ENCODE assay signal across 13 cellular contexts in the genomic region with DNA sequence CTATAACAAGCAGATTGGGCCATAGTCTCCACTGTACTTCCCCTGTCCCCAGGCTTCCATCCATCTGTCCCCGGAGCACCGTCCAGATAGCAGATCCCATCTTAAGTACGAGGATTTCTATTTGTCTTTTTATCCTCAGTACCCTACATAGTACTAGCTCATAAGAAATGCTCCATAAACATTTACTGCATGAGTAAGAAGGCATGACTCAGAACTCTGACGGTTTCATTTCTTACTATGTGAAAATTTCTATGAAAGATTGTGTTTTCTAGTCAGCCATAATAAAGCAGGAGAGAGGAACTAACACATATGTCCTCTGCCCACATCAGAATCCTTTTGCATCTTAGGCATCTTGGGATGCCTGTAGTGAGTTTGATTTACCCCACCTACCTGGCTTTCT. TPM values are rescaled to one million over a fixed set of nuclear protein-coding genes. Genes with fewer than 3 reads are reported as not detected.
DNase-seq lines count a peak whose midpoint lies in the region; ATAC-seq and TF ChIP-seq lines count a peak whose summit lies in the region.
"Had no signal": no experiment of that assay in that cellular context is flagged by ENCODE, and none has a peak within 500 bp of the region (broad histone marks: within the 10 kb centered on the region; RNA-seq: fewer than 3 reads in every experiment).

No MANE protein-coding gene starts in this region.

- no peak for TF ChIP-seq CTCF in esophagus squamous epithelium (IDR thresholded peaks at IDR 0.05)

- peak; percentile 87 for DNase-seq in A172 (ENCODE audit: low spot score)
- peak; percentile 90 for DNase-seq in ELR (ENCODE audit: low read depth)
- peak; percentile 80 for DNase-seq in adipocyte (ENCODE audit: low read depth)
- DNase-seq in foreskin melanocyte, result peak; percentile 16
- no peak for DNase-seq in stimulated activated CD4-positive, alpha-beta T cell treated with anti-CD3 and anti-CD28 coated beads, Interleukin-4, amount 100 ng/mL, for 1 hour
- no peak for DNase-seq in esophagus squamous epithelium (lab: John Stamatoyannopoulos, UW)
- DNase-seq: activated gamma-delta T cell; CD8-positive, alpha-beta memory T cell; NCI-H1436 treated with DMSO at 0.1 percent for 48 hours; NK-92 treated with Interleukin-12 subunit alpha and Interleukin-12 subunit beta, amount 100 ng/mL, for 24 hours; occipital lobe had no signal

- peaks cover 22% of the 10 kb centered on the region for H3K4me1 ChIP-seq in adipocyte (ENCODE audit: control insufficient read depth, insufficient read depth, low read length)
- H3K4me1 ChIP-seq in esophagus squamous epithelium, result no peaks in the 10 kb centered on the region

- H3K9ac ChIP-seq in adipocyte (ENCODE audit: low read length), result peak overlapping the region; percentile 24

- no peaks in the 10 kb centered on the region for H3K27me3 ChIP-seq in adipocyte (replicated peaks; ENCODE audit: control insufficient read depth, insufficient read depth, low read length)
- no peaks in the 10 kb centered on the region for H3K27me3 ChIP-seq in esophagus squamous epithelium

- H3K4me3 ChIP-seq in adipocyte (ENCODE audit: low read length) (no peak overlapping the region), esophagus squamous epithelium (no peak overlapping the region)

- intact Hi-C loops in esophagus squamous epithelium (cut with DNase I), result no loop called here

- H3K36me3 ChIP-seq in adipocyte (ENCODE audit: control insufficient read depth, insufficient read depth, low read length, severe bottlenecking) (peaks cover 67% of the 10 kb centered on the region), esophagus squamous epithelium (peaks cover 6 to 100% (median 11%) of the 10 kb centered on the region in 3 donors)

- H3K9me3 ChIP-seq in adipocyte (ENCODE audit: control insufficient read depth, low read length) (no peaks in the 10 kb centered on the region), esophagus squamous epithelium (no peaks in the 10 kb centered on the region)

- 70 to 75% methylated on average over 4 of the region's 4 CpGs for WGBS in esophagus squamous epithelium, 2 donors

- ATAC-seq in GM18861 (IDR thresholded peaks at IDR 0.05; ENCODE audit: unreplicated experiment), result no peak
- ATAC-seq in GM18520 (IDR thresholded peaks at IDR 0.05; ENCODE audit: unreplicated experiment), result no peak

- TF ChIP-seq POLR2A in esophagus squamous epithelium (IDR thresholded peaks at IDR 0.05), result no peak

- H3K27ac ChIP-seq in esophagus squamous epithelium, result no peak overlapping the region

RNA-seq across cellular contexts. Expression of a gene that starts 49.5 kb away (rescaled TPM):
- total RNA-seq in A172 (2014; rRNA removed; shearing (Covaris generic)), result 41.1 and 41.4 TPM in 2 replicates
- total RNA-seq in esophagus squamous epithelium, result 10 to 100 TPM in 3 of 4 donors, 1 to 10 TPM in 1; 6.7 to 24.2 (median 18.4) TPM

Comparison
In these comparisons a context has a peak if more than half of its experiments do, and no peak if none do; other contexts are left out.
1. DNase-seq: peak in A172 (single experiment), ELR (single experiment), adipocyte (single experiment) and foreskin melanocyte (single experiment); none in stimulated activated CD4-positive, alpha-beta T cell treated with anti-CD3 and anti-CD28 coated beads, Interleukin-4, amount 100 ng/mL, for 1 hour (single experiment) and esophagus squamous epithelium (single experiment).